ENCODE assay signal across 12 cellular contexts in genomic region chr10:35463105-35463867, GRCh38.
DNase-seq lines count a peak whose midpoint lies in the region; ATAC-seq, FAIRE-seq and TF ChIP-seq lines count a peak whose summit lies in the region.
"Had no signal": no experiment of that assay in that cellular context is flagged by ENCODE, and none has a peak within 500 bp of the region (broad histone marks: within the 10 kb centered on the region; RNA-seq: fewer than 3 reads in every experiment).

No MANE protein-coding gene starts in this region.

- peak overlapping the region in 3 of 4 donors; percentile 9 to 59 (median 24) for H3K4me3 Mint-ChIP-seq in CD4-positive, CD25-positive, alpha-beta regulatory T cell
- H3K4me3 Mint-ChIP-seq in brain: peak overlapping the region in 3 of 5 experiments; percentile 3 to 12 (median 5)

- H3K9me3 ChIP-seq in CD4-positive, CD25-positive, alpha-beta regulatory T cell (ENCODE audit: control insufficient read depth in 2 of 2, low read length in 2 of 2): no peaks in the 10 kb centered on the region
- H3K9me3 ChIP-seq in mesenchymal stem cell (ENCODE audit: control insufficient read depth, low read length): no peaks in the 10 kb centered on the region

- H3K4me1 Mint-ChIP-seq in CD4-positive, CD25-positive, alpha-beta regulatory T cell: peaks cover 27 to 53% (median 48%) of the 10 kb centered on the region in 4 donors
- peaks cover 17% of the 10 kb centered on the region for H3K4me1 Mint-ChIP-seq in brain

- H2BK15ac ChIP-seq in mesenchymal stem cell (ENCODE audit: low read depth, poor library complexity, severe bottlenecking): no peak overlapping the region

- no peak for TF ChIP-seq CTCF in brain (conservative IDR thresholded peaks at IDR 0.05)

- no peaks in the 10 kb centered on the region for H3K36me3 ChIP-seq in CD4-positive, CD25-positive, alpha-beta regulatory T cell (ENCODE audit: control insufficient read depth, insufficient read depth, low read length)
- no peaks in the 10 kb centered on the region for H3K36me3 ChIP-seq in mesenchymal stem cell (ENCODE audit: control insufficient read depth in 1 of 2, insufficient read depth in 2 of 2, low read depth in 1 of 2, low read length in 2 of 2)

- no peak overlapping the region for H2BK120ac ChIP-seq in mesenchymal stem cell (ENCODE audit: low read depth, low read length)

- H4K91ac ChIP-seq in mesenchymal stem cell (ENCODE audit: low read length): no peak overlapping the region

- H3K9ac ChIP-seq in mesenchymal stem cell (ENCODE audit: low read length): no peak overlapping the region

- H3K79me1 ChIP-seq in mesenchymal stem cell (replicated peaks; ENCODE audit: low read length, poor library complexity, severe bottlenecking): peaks cover 44% of the 10 kb centered on the region

- H3K27me3 Mint-ChIP-seq in CD4-positive, CD25-positive, alpha-beta regulatory T cell: no peaks in the 10 kb centered on the region
- H3K27me3 Mint-ChIP-seq in brain: no peaks in the 10 kb centered on the region

- no peak overlapping the region for H3K27ac ChIP-seq in CD4-positive, CD25-positive, alpha-beta regulatory T cell (ENCODE audit: insufficient read depth, low read length, poor library complexity, severe bottlenecking)
- no peak overlapping the region for H3K27ac ChIP-seq in mesenchymal stem cell (ENCODE audit: low read length, poor library complexity, severe bottlenecking)
- H3K27ac ChIP-seq: epithelial cell of prostate had no signal

- no peaks in the 10 kb centered on the region for H3K36me3 Mint-ChIP-seq in CD4-positive, CD25-positive, alpha-beta regulatory T cell
- no peaks in the 10 kb centered on the region for H3K36me3 Mint-ChIP-seq in brain

- peak overlapping the region in 2 of 3 donors; percentile 83 to 84 for H3K27ac Mint-ChIP-seq in CD4-positive, CD25-positive, alpha-beta regulatory T cell
- H3K27ac Mint-ChIP-seq in brain: peak overlapping the region in 3 of 5 experiments; percentile 2 to 67 (median 59)

- H2BK5ac ChIP-seq in mesenchymal stem cell (ENCODE audit: low read depth, low read length, poor library complexity, severe bottlenecking): no peak overlapping the region

- H2BK12ac ChIP-seq in mesenchymal stem cell (ENCODE audit: low read length in 2 of 2): no peak overlapping the region

- DNase-seq in CD4-positive, CD25-positive, alpha-beta regulatory T cell: peak in 1 of 3 donors; percentile 60
- DNase-seq in GM19239 (ENCODE audit: insufficient read length, low spot score): no peak
- DNase-seq in mesenchymal stem cell: peak; percentile 40
- no peak for DNase-seq in stimulated activated naive CD8-positive, alpha-beta T cell treated with anti-CD3 and anti-CD28 coated beads, Interleukin-15, Interleukin-2, amounts not matched to agents 100 U/mL and 50 U/mL, for 24 hours
- DNase-seq: activated CD4-positive, CD25-positive, alpha-beta regulatory T cell treated with anti-CD3 and anti-CD28 coated beads, Interleukin-2, amount 50 U/mL, for 72 hours; NCI-H187 treated with DMSO at 0.1 percent for 48 hours had no signal

- H2AK5ac ChIP-seq in mesenchymal stem cell (ENCODE audit: low read length, severe bottlenecking): no peak overlapping the region

- H3K9me3 Mint-ChIP-seq in CD4-positive, CD25-positive, alpha-beta regulatory T cell: no peaks in the 10 kb centered on the region
- H3K9me3 Mint-ChIP-seq in brain: no peaks in the 10 kb centered on the region

- no peaks in the 10 kb centered on the region for H3K27me3 ChIP-seq in CD4-positive, CD25-positive, alpha-beta regulatory T cell (ENCODE audit: control insufficient read depth, insufficient read depth, low read length)
- no peaks in the 10 kb centered on the region for H3K27me3 ChIP-seq in mesenchymal stem cell (ENCODE audit: control insufficient read depth in 1 of 2, insufficient read depth in 1 of 2, low read length in 2 of 2)

- peaks cover 39% of the 10 kb centered on the region for H3K4me1 ChIP-seq in CD4-positive, CD25-positive, alpha-beta regulatory T cell (ENCODE audit: control insufficient read depth, insufficient read depth, low read length, poor library complexity, severe bottlenecking)
- peaks cover 23% of the 10 kb centered on the region for H3K4me1 ChIP-seq in mesenchymal stem cell (ENCODE audit: control insufficient read depth, insufficient read depth, low read depth, low read length)

- peak; percentile 11 for FAIRE-seq in GM19239 (lab: Jason Lieb, UNC)
- FAIRE-seq: G401.6 had no signal

- H3K23ac ChIP-seq in mesenchymal stem cell (ENCODE audit: low read length in 2 of 2): no peak overlapping the region

- ATAC-seq in CD4-positive, CD25-positive, alpha-beta regulatory T cell (ENCODE audit: low read depth in 2 of 2): no peak
- ATAC-seq in HG02840 (IDR thresholded peaks at IDR 0.05; ENCODE audit: low FRiP score, unreplicated experiment): no peak
- no peak for ATAC-seq in GM21367 (IDR thresholded peaks at IDR 0.05; ENCODE audit: unreplicated experiment)
- ATAC-seq in stimulated activated naive CD8-positive, alpha-beta T cell treated with anti-CD3 and anti-CD28 coated beads, Interleukin-15, Interleukin-2, amounts not matched to agents 100 U/mL and 50 U/mL, for 24 hours: no peak
- ATAC-seq in HG03025 (IDR thresholded peaks at IDR 0.05; ENCODE audit: low FRiP score, unreplicated experiment): no peak

- H3K14ac ChIP-seq in mesenchymal stem cell (ENCODE audit: low read length in 2 of 2): no peak overlapping the region

- H3K18ac ChIP-seq in mesenchymal stem cell (ENCODE audit: low read depth in 1 of 2, low read length in 2 of 2): no peak overlapping the region

- no peak overlapping the region for H2AFZ ChIP-seq in mesenchymal stem cell (ENCODE audit: low read depth, low read length)

- no peak overlapping the region for H4K8ac ChIP-seq in mesenchymal stem cell (ENCODE audit: low read length)

- H3K4me3 ChIP-seq in CD4-positive, CD25-positive, alpha-beta regulatory T cell (ENCODE audit: low read depth, low read length): peak overlapping the region; percentile 16
- H3K4me3 ChIP-seq in mesenchymal stem cell (ENCODE audit: insufficient read depth in 1 of 2, low read depth in 1 of 2, low read length in 2 of 2): no peak overlapping the region

- no peak overlapping the region for H3K4me2 ChIP-seq in mesenchymal stem cell (ENCODE audit: low read length, poor library complexity, severe bottlenecking)

- WGBS in mesenchymal stem cell: 46% methylated on average over 3 of the region's 3 CpGs

- H3K4ac ChIP-seq in mesenchymal stem cell (ENCODE audit: low read depth in 1 of 2, low read length in 2 of 2): no peak overlapping the region
